12 cellular contexts compared by ENCODE assay signal in genomic region chr5:72599519-72600400, GRCh38.
A peak's percentile ranks its signal among the peaks of the same experiment; 100 is the strongest.
DNase-seq lines count a peak whose midpoint lies in the region; ATAC-seq and TF ChIP-seq lines count a peak whose summit lies in the region.
"Had no signal": no experiment of that assay in that cellular context is flagged by ENCODE, and none has a peak within 500 bp of the region (broad histone marks: within the 10 kb centered on the region; RNA-seq: fewer than 3 reads in every experiment).

No MANE protein-coding gene starts in this region.

- TF ChIP-seq POLR2A in tibial nerve (IDR thresholded peaks at IDR 0.05), result no peak

- H3K4ac ChIP-seq in mesenchymal stem cell (ENCODE audit: low read depth in 1 of 2, low read length in 2 of 2), result peak overlapping the region; percentile 50 to 83

- H3K9ac ChIP-seq in mesenchymal stem cell (ENCODE audit: low read length), result peak overlapping the region; percentile 77

- peak overlapping the region; percentile 25 to 39 for H3K27ac ChIP-seq in coronary artery
- peak overlapping the region; percentile 85 for H3K27ac ChIP-seq in mesenchymal stem cell (ENCODE audit: low read length, poor library complexity, severe bottlenecking)
- peak overlapping the region in 2 of 4 donors; percentile 29 to 44 for H3K27ac ChIP-seq in tibial nerve

- POLR2A ChIA-PET in activated CD4-positive, alpha-beta T cell treated with anti-CD3 and anti-CD28 coated beads for 36 hours (lab: Charles Lee), result no interaction called here

- ATAC-seq in activated CD4-positive, alpha-beta T cell treated with anti-CD3 and anti-CD28 coated beads for 36 hours, result no peak

- H3K27me3 Mint-ChIP-seq in activated CD4-positive, alpha-beta T cell treated with anti-CD3 and anti-CD28 coated beads for 36 hours, result no peaks in the 10 kb centered on the region
- H3K27me3 Mint-ChIP-seq: stimulated activated memory B cell treated with anti-CD40 and anti-IgM and Interleukin-4, amounts not matched to agents 10 μg/mL and 1 μg/mL and 100 μg/mL, for 72 hours had no signal

- H2BK120ac ChIP-seq in mesenchymal stem cell (ENCODE audit: low read depth, low read length), result peak overlapping the region; percentile 86

- peak overlapping the region; percentile 25 for H3K4me2 ChIP-seq in mesenchymal stem cell (ENCODE audit: low read length, poor library complexity, severe bottlenecking)

- H3K14ac ChIP-seq in mesenchymal stem cell (ENCODE audit: low read length in 2 of 2), result peak overlapping the region in 1 of 2 experiments; percentile 0

- peaks cover 11% of the 10 kb centered on the region for H3K4me1 ChIP-seq in mesenchymal stem cell (ENCODE audit: control insufficient read depth, insufficient read depth, low read depth, low read length)
- peaks cover 0 to 34% (median 6%) of the 10 kb centered on the region in 4 donors for H3K4me1 ChIP-seq in tibial nerve

- H2AFZ ChIP-seq in mesenchymal stem cell (ENCODE audit: low read depth, low read length), result no peak overlapping the region

- no peaks in the 10 kb centered on the region for H3K36me3 ChIP-seq in MG63
- H3K36me3 ChIP-seq in mesenchymal stem cell (ENCODE audit: control insufficient read depth in 1 of 2, insufficient read depth in 2 of 2, low read depth in 1 of 2, low read length in 2 of 2), result no peaks in the 10 kb centered on the region
- H3K36me3 ChIP-seq in tibial nerve, result no peaks in the 10 kb centered on the region
- H3K36me3 ChIP-seq: adrenal gland had no signal

- DNase-seq in AG20443 (ENCODE audit: low spot score) (peak; percentile 35), MG63 (peak; percentile 21), coronary artery (ENCODE audit: low spot score) (no peak), mesenchymal stem cell (peak; percentile 62), mucosa of gallbladder (ENCODE audit: low spot score) (no peak), activated T-cell treated with anti-CD3 and anti-CD28 coated beads for 4 hours (no peak), tibial nerve (ENCODE audit: low spot score in 2 of 2) (no peak)
- DNase-seq in activated CD4-positive, alpha-beta T cell treated with anti-CD3 and anti-CD28 coated beads for 36 hours, result no peak
- DNase-seq: activated CD4-positive, alpha-beta memory T cell treated with anti-CD3 and anti-CD28 coated beads for 36 hours; CD4-positive, CD25-positive, alpha-beta regulatory T cell had no signal

- no peak overlapping the region for H3K27ac Mint-ChIP-seq in activated CD4-positive, alpha-beta T cell treated with anti-CD3 and anti-CD28 coated beads for 36 hours
- H3K27ac Mint-ChIP-seq: activated CD4-positive, alpha-beta memory T cell treated with anti-CD3 and anti-CD28 coated beads for 36 hours; CD4-positive, CD25-positive, alpha-beta regulatory T cell had no signal

- peak overlapping the region; percentile 89 for H2AK5ac ChIP-seq in mesenchymal stem cell (ENCODE audit: low read length, severe bottlenecking)

- H4K8ac ChIP-seq in mesenchymal stem cell (ENCODE audit: low read length), result peak overlapping the region; percentile 75

- H3K9me3 ChIP-seq in MG63, result peaks cover 7% of the 10 kb centered on the region; the same call in 1 of the 2 replicates
- H3K9me3 ChIP-seq in mesenchymal stem cell (ENCODE audit: control insufficient read depth, low read length), result peaks cover 4% of the 10 kb centered on the region
- H3K9me3 ChIP-seq in tibial nerve, result peaks cover 0 to 11% (median 0%) of the 10 kb centered on the region in 4 donors
- H3K9me3 ChIP-seq: adrenal gland had no signal

- no peak for TF ChIP-seq CTCF in coronary artery (IDR thresholded peaks at IDR 0.05)
- TF ChIP-seq CTCF in tibial nerve (IDR thresholded peaks at IDR 0.05), result no peak

- TF ChIP-seq EP300 in tibial nerve (IDR thresholded peaks at IDR 0.05), result no peak

- CTCF ChIA-PET in activated CD4-positive, alpha-beta T cell treated with anti-CD3 and anti-CD28 coated beads for 36 hours (lab: Charles Lee), result interaction anchor here (0.6 kb wide), 1 partner anchor 187 kb away, joined by 3 read pairs; no protein-coding TSS in a partner anchor

- H2BK12ac ChIP-seq in mesenchymal stem cell (ENCODE audit: low read length in 2 of 2), result peak overlapping the region; percentile 33 to 98

- no peak overlapping the region for H3K4me3 Mint-ChIP-seq in activated CD4-positive, alpha-beta T cell treated with anti-CD3 and anti-CD28 coated beads for 36 hours
- H3K4me3 Mint-ChIP-seq: activated CD4-positive, alpha-beta memory T cell treated with anti-CD3 and anti-CD28 coated beads for 36 hours; CD4-positive, CD25-positive, alpha-beta regulatory T cell; stimulated activated memory B cell treated with anti-CD40 and anti-IgM and Interleukin-4, amounts not matched to agents 10 μg/mL and 1 μg/mL and 100 μg/mL, for 72 hours had no signal

- no peak overlapping the region for H3K23ac ChIP-seq in mesenchymal stem cell (ENCODE audit: low read length in 2 of 2)

- H2BK5ac ChIP-seq in mesenchymal stem cell (ENCODE audit: low read depth, low read length, poor library complexity, severe bottlenecking), result no peak overlapping the region

- intact Hi-C loops in activated CD4-positive, alpha-beta T cell treated with anti-CD3 and anti-CD28 coated beads for 36 hours (cut with DNase I, micrococcal nuclease), result no loop called here

- H3K27me3 ChIP-seq in MG63 (no peaks in the 10 kb centered on the region), mesenchymal stem cell (ENCODE audit: control insufficient read depth in 1 of 2, insufficient read depth in 1 of 2, low read length in 2 of 2) (no peaks in the 10 kb centered on the region), tibial nerve (no peaks in the 10 kb centered on the region)
- H3K27me3 ChIP-seq: adrenal gland had no signal

- H2BK15ac ChIP-seq in mesenchymal stem cell (ENCODE audit: low read depth, poor library complexity, severe bottlenecking), result no peak overlapping the region

- no peak overlapping the region for H3K4me3 ChIP-seq in MG63
- H3K4me3 ChIP-seq in coronary artery, result no peak overlapping the region
- peak overlapping the region in 1 of 2 experiments; percentile 34 for H3K4me3 ChIP-seq in mesenchymal stem cell (ENCODE audit: insufficient read depth in 1 of 2, low read depth in 1 of 2, low read length in 2 of 2)
- H3K4me3 ChIP-seq in tibial nerve, result no peak overlapping the region
- H3K4me3 ChIP-seq: adrenal gland had no signal

- WGBS in mesenchymal stem cell, result 25% methylated on average over 5 of the region's 5 CpGs
- WGBS in tibial nerve, 2 donors, result 74 to 84% methylated on average over 5 of the region's 5 CpGs

- peak overlapping the region; percentile 62 for H4K91ac ChIP-seq in mesenchymal stem cell (ENCODE audit: low read length)

- H3K79me1 ChIP-seq in mesenchymal stem cell (replicated peaks; ENCODE audit: low read length, poor library complexity, severe bottlenecking), result no peaks in the 10 kb centered on the region

- H3K36me3 Mint-ChIP-seq in activated CD4-positive, alpha-beta T cell treated with anti-CD3 and anti-CD28 coated beads for 36 hours (ENCODE audit: low read depth), result no peaks in the 10 kb centered on the region
- H3K36me3 Mint-ChIP-seq: activated CD4-positive, alpha-beta memory T cell treated with anti-CD3 and anti-CD28 coated beads for 36 hours; CD4-positive, CD25-positive, alpha-beta regulatory T cell; stimulated activated memory B cell treated with anti-CD40 and anti-IgM and Interleukin-4, amounts not matched to agents 10 μg/mL and 1 μg/mL and 100 μg/mL, for 72 hours had no signal

- H3K9me3 Mint-ChIP-seq in activated CD4-positive, alpha-beta T cell treated with anti-CD3 and anti-CD28 coated beads for 36 hours (ENCODE audit: low read depth), result no peaks in the 10 kb centered on the region
- H3K9me3 Mint-ChIP-seq: activated CD4-positive, alpha-beta memory T cell treated with anti-CD3 and anti-CD28 coated beads for 36 hours; stimulated activated memory B cell treated with anti-CD40 and anti-IgM and Interleukin-4, amounts not matched to agents 10 μg/mL and 1 μg/mL and 100 μg/mL, for 72 hours had no signal

- peaks cover 2% of the 10 kb centered on the region for H3K4me1 Mint-ChIP-seq in activated CD4-positive, alpha-beta T cell treated with anti-CD3 and anti-CD28 coated beads for 36 hours

- peak overlapping the region; percentile 37 to 88 for H3K18ac ChIP-seq in mesenchymal stem cell (ENCODE audit: low read depth in 1 of 2, low read length in 2 of 2)

Comparison
In these comparisons a context has a peak if more than half of its experiments do, and no peak if none do; other contexts are left out.
1. DNase-seq: peak in AG20443 (single experiment), MG63 (single experiment) and mesenchymal stem cell (single experiment); none in coronary artery (single experiment), activated CD4-positive, alpha-beta T cell treated with anti-CD3 and anti-CD28 coated beads for 36 hours (single experiment), mucosa of gallbladder (single experiment), activated T-cell treated with anti-CD3 and anti-CD28 coated beads for 4 hours (single experiment) and tibial nerve (0 of 2).